9 cellular contexts compared by ENCODE assay signal in the genomic region with DNA sequence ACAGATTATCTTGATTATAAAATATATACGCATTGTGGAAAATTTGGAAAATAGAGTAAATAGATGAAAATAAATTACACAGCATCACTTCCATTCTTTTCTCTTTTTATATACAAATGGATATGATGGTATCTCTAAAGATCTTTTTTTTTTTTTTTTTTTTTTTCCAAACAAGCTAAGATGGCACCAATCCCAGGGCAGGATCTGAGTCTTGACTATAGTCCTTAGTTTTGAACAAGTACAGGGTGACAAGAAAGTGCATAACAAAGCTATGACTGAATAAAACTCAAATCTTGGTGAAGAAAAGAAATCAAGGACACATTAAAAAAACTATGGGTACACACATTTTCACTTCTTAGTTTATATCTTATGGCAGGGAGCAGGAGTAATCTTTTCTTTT. TPM values are rescaled to one million over a fixed set of nuclear protein-coding genes. Genes with fewer than 3 reads are reported as not detected.
DNase-seq lines count a peak whose midpoint lies in the region; ATAC-seq and TF ChIP-seq lines count a peak whose summit lies in the region.
"Had no signal": no experiment of that assay in that cellular context is flagged by ENCODE, and none has a peak within 500 bp of the region (broad histone marks: within the 10 kb centered on the region; RNA-seq: fewer than 3 reads in every experiment).

No MANE protein-coding gene starts in this region.

- DNase-seq in CD4-positive, CD25-positive, alpha-beta regulatory T cell = no peak
- no peak for DNase-seq in mammary epithelial cell
- no peak for DNase-seq in osteoblast (ENCODE audit: insufficient read length, low spot score, missing footprints)
- no peak for DNase-seq in DMS153 (lab: John Stamatoyannopoulos, UW)
- DNase-seq in HEK293T (ENCODE audit: extremely low spot score) = no peak
- no peak for DNase-seq in NCI-H526 (lab: John Stamatoyannopoulos, UW)
- DNase-seq: effector memory CD4-positive, alpha-beta T cell had no signal

- H2AFZ ChIP-seq in OCI-LY3 (ENCODE audit: low read depth, low read length) = no peak overlapping the region
- no peak overlapping the region for H2AFZ ChIP-seq in mammary epithelial cell (ENCODE audit: low read depth, low read length)
- no peak overlapping the region for H2AFZ ChIP-seq in osteoblast (ENCODE audit: low read length)

- H3K4me2 ChIP-seq in OCI-LY3 (ENCODE audit: low read length) = peak overlapping the region; percentile 94
- H3K4me2 ChIP-seq in mammary epithelial cell (ENCODE audit: insufficient read depth, low read depth, low read length) = peak overlapping the region; percentile 91
- peak overlapping the region; percentile 71 for H3K4me2 ChIP-seq in osteoblast (ENCODE audit: insufficient read depth, low read length)

- intact Hi-C loops in mammary epithelial cell (cut with micrococcal nuclease) = no loop called here

- dilution Hi-C loops in mammary epithelial cell (cut with HindIII; ENCODE audit: low sequenced_read_pairs) = no loop called here

- no peak overlapping the region for H3K27ac ChIP-seq in CD4-positive, CD25-positive, alpha-beta regulatory T cell (ENCODE audit: insufficient read depth, low read length, poor library complexity, severe bottlenecking)
- peak overlapping the region; percentile 96 for H3K27ac ChIP-seq in OCI-LY3 (ENCODE audit: low read length)
- H3K27ac ChIP-seq in mammary epithelial cell (ENCODE audit: insufficient read depth, low read depth, low read length) = peak overlapping the region; percentile 84
- peak overlapping the region; percentile 78 for H3K27ac ChIP-seq in osteoblast (ENCODE audit: low read depth, low read length)

- H3K9me3 Mint-ChIP-seq in CD4-positive, CD25-positive, alpha-beta regulatory T cell = peaks cover 0 to 2% (median 0%) of the 10 kb centered on the region in 7 donors

- H4K20me1 ChIP-seq in OCI-LY3 (ENCODE audit: insufficient read depth, low read length) (no peaks in the 10 kb centered on the region), mammary epithelial cell (ENCODE audit: insufficient read depth, low read length) (no peaks in the 10 kb centered on the region), osteoblast (ENCODE audit: insufficient read depth, low read length) (no peaks in the 10 kb centered on the region)

- H3K27ac Mint-ChIP-seq in CD4-positive, CD25-positive, alpha-beta regulatory T cell = peak overlapping the region in 2 of 3 donors; percentile 32 to 38

- H3K27me3 ChIP-seq in CD4-positive, CD25-positive, alpha-beta regulatory T cell (ENCODE audit: control insufficient read depth, insufficient read depth, low read length) = no peaks in the 10 kb centered on the region
- H3K27me3 ChIP-seq in OCI-LY3 (ENCODE audit: low read depth, low read length) (no peaks in the 10 kb centered on the region), mammary epithelial cell (ENCODE audit: insufficient read depth, low read length) (no peaks in the 10 kb centered on the region), osteoblast (ENCODE audit: insufficient read depth, low read length) (no peaks in the 10 kb centered on the region)

- POLR2A ChIA-PET in HEK293T (lab: Yijun Ruan, JAX) = no interaction called here

- H3K36me3 ChIP-seq in CD4-positive, CD25-positive, alpha-beta regulatory T cell (ENCODE audit: control insufficient read depth, insufficient read depth, low read length) = no peaks in the 10 kb centered on the region
- H3K36me3 ChIP-seq in OCI-LY3 (replicated peaks; ENCODE audit: low read depth, low read length) (peaks cover 15% of the 10 kb centered on the region), mammary epithelial cell (ENCODE audit: insufficient read depth, low read length) (peaks cover 4% of the 10 kb centered on the region), osteoblast (ENCODE audit: insufficient read depth, low read length) (no peaks in the 10 kb centered on the region)

- BruUV-seq in mammary epithelial cell (replicated peaks; lab: Mats Ljungman, UMichigan) = no TSS peak

- WGBS in mammary epithelial cell (ENCODE audit: low coverage, missing lambda C conversion rate) = 100% methylated on average over 1 of the region's 1 CpG

- TF ChIP-seq CTCF in OCI-LY3 (IDR thresholded peaks at IDR 0.05; ENCODE audit: low read depth, low read length) = no peak
- no peak for TF ChIP-seq CTCF in mammary epithelial cell (conservative IDR thresholded peaks at IDR 0.05 in 1 of 2, IDR thresholded peaks at IDR 0.05 in 1 of 2; ENCODE audit: extremely low read depth in 1 of 2, insufficient read depth in 1 of 2, low read depth in 1 of 2, low read length in 2 of 2)
- TF ChIP-seq CTCF in osteoblast (IDR thresholded peaks at IDR 0.05; ENCODE audit: extremely low read depth, low read depth, low read length) = no peak

- in situ Hi-C loops in mammary epithelial cell (cut with MboI; ENCODE audit: low sequenced_read_pairs in 2 of 2) = no loop called here

- peaks cover 34% of the 10 kb centered on the region for H3K79me2 ChIP-seq in OCI-LY3 (ENCODE audit: low read length)
- peaks cover 75% of the 10 kb centered on the region for H3K79me2 ChIP-seq in mammary epithelial cell (ENCODE audit: insufficient read depth, low read length)
- peaks cover 43% of the 10 kb centered on the region for H3K79me2 ChIP-seq in osteoblast (ENCODE audit: insufficient read depth, low read length)

- H3K36me3 Mint-ChIP-seq in CD4-positive, CD25-positive, alpha-beta regulatory T cell = peaks cover 11% of the 10 kb centered on the region

- no peaks in the 10 kb centered on the region for H3K27me3 Mint-ChIP-seq in CD4-positive, CD25-positive, alpha-beta regulatory T cell

- no peak overlapping the region for H3K4me3 ChIP-seq in CD4-positive, CD25-positive, alpha-beta regulatory T cell (ENCODE audit: low read depth, low read length)
- H3K4me3 ChIP-seq in OCI-LY3 (ENCODE audit: low read length) (peak overlapping the region; percentile 44; the same call in 1 of the 2 replicates), mammary epithelial cell (replicated peaks in 1 of 3; ENCODE audit: insufficient read depth in 1 of 3, low read depth in 2 of 3, low read length in 3 of 3) (no peak overlapping the region), osteoblast (ENCODE audit: insufficient read depth, low read length) (no peak overlapping the region)

- H3K9me3 ChIP-seq in CD4-positive, CD25-positive, alpha-beta regulatory T cell (ENCODE audit: control insufficient read depth in 2 of 2, low read length in 2 of 2) = peaks cover 3 to 4% of the 10 kb centered on the region in 2 experiments
- H3K9me3 ChIP-seq in OCI-LY3 (ENCODE audit: insufficient read depth, low read length) = peaks cover 5% of the 10 kb centered on the region; the same call in 1 of the 2 replicates
- H3K9me3 ChIP-seq in mammary epithelial cell (replicated peaks; ENCODE audit: insufficient read depth, low read length) = peaks cover 4% of the 10 kb centered on the region
- no peaks in the 10 kb centered on the region for H3K9me3 ChIP-seq in osteoblast (ENCODE audit: low read depth, low read length)

- peaks cover 18% of the 10 kb centered on the region for H3K4me1 ChIP-seq in CD4-positive, CD25-positive, alpha-beta regulatory T cell (ENCODE audit: control insufficient read depth, insufficient read depth, low read length, poor library complexity, severe bottlenecking)
- H3K4me1 ChIP-seq in OCI-LY3 (ENCODE audit: low read length) (peaks cover 75% of the 10 kb centered on the region), mammary epithelial cell (ENCODE audit: insufficient read depth, low read length) (peaks cover 49% of the 10 kb centered on the region), osteoblast (ENCODE audit: insufficient read depth, low read length) (peaks cover 47% of the 10 kb centered on the region)

- peak overlapping the region; percentile 77; the same call in 1 of the 2 replicates for H3K9ac ChIP-seq in OCI-LY3 (ENCODE audit: low read length)
- no peak overlapping the region for H3K9ac ChIP-seq in mammary epithelial cell (ENCODE audit: insufficient read depth, low read length)

- H3K4me1 Mint-ChIP-seq in CD4-positive, CD25-positive, alpha-beta regulatory T cell = peaks cover 24 to 44% (median 29%) of the 10 kb centered on the region in 4 donors

- CTCF ChIA-PET in mammary epithelial cell (lab: Charles Lee; ENCODE audit: low non-redundant PET) (interaction anchor here (0.6 kb wide), 1 partner anchor 1657 kb away, joined by 4 read pairs; no protein-coding TSS in a partner anchor), HEK293T (lab: Yijun Ruan, JAX) (interaction anchor here (0.6 kb wide), 1 partner anchor 1795 kb away, joined by 4 read pairs; no protein-coding TSS in a partner anchor)

- no peak for ATAC-seq in CD4-positive, CD25-positive, alpha-beta regulatory T cell (ENCODE audit: low read depth in 2 of 2)
- ATAC-seq in HG03097 (IDR thresholded peaks at IDR 0.05; ENCODE audit: low FRiP score, unreplicated experiment) = no peak

- H3K4me3 Mint-ChIP-seq in CD4-positive, CD25-positive, alpha-beta regulatory T cell = no peak overlapping the region

TF ChIP-seq in HEK293T, 16 proteins besides CTCF, POLR2A, EP300 and RAD21 (continues in another document):
- TF ChIP-seq ARNT (IDR thresholded peaks at IDR 0.05) = no peak
- no peak for TF ChIP-seq ELF4 (IDR thresholded peaks at IDR 0.05)
- TF ChIP-seq BHLHE40 (IDR thresholded peaks at IDR 0.05; ENCODE audit: borderline replicate concordance) = no peak
- TF ChIP-seq, protein P1, sequence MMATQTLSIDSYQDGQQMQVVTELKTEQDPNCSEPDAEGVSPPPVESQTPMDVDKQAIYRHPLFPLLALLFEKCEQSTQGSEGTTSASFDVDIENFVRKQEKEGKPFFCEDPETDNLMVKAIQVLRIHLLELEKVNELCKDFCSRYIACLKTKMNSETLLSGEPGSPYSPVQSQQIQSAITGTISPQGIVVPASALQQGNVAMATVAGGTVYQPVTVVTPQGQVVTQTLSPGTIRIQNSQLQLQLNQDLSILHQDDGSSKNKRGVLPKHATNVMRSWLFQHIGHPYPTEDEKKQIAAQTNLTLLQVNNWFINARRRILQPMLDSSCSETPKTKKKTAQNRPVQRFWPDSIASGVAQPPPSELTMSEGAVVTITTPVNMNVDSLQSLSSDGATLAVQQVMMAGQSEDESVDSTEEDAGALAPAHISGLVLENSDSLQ (IDR thresholded peaks at IDR 0.05) = no peak
- no peak for TF ChIP-seq TARDBP (IDR thresholded peaks at IDR 0.05)
- no peak for TF ChIP-seq CTBP1 (IDR thresholded peaks at IDR 0.05; ENCODE audit: borderline replicate concordance)
- no peak for TF ChIP-seq NFRKB (IDR thresholded peaks at IDR 0.05)
- no peak for TF ChIP-seq L3MBTL2 (conservative IDR thresholded peaks at IDR 0.05)
- no peak for TF ChIP-seq LEF1 (IDR thresholded peaks at IDR 0.05; ENCODE audit: borderline replicate concordance)
- no peak for TF ChIP-seq ZNF384 (IDR thresholded peaks at IDR 0.05)
- no peak for TF ChIP-seq FOXM1 (IDR thresholded peaks at IDR 0.05; ENCODE audit: borderline replicate concordance)
- no peak for TF ChIP-seq FOXK2 (IDR thresholded peaks at IDR 0.05)
- TF ChIP-seq SP1 (IDR thresholded peaks at IDR 0.05) = no peak
- no peak for TF ChIP-seq HDGF (IDR thresholded peaks at IDR 0.05; ENCODE audit: borderline replicate concordance)
- TF ChIP-seq SUZ12 (IDR thresholded peaks at IDR 0.05) = no peak

RNA-seq across cellular contexts. Expression of a gene that starts 42.6 kb away (rescaled TPM):
- 80.6 TPM for total RNA-seq in CD4-positive, CD25-positive, alpha-beta regulatory T cell
- polyA plus RNA-seq in CD4-positive, CD25-positive, alpha-beta regulatory T cell = 10 to 100 TPM; 17.5 to 34.0 (median 18.0) TPM
- total RNA-seq in mammary epithelial cell = 10 to 100 TPM; 16.5 to 29.9 TPM
- polyA plus RNA-seq in mammary epithelial cell = 9.2 TPM
- polyA minus RNA-seq in mammary epithelial cell = 3.3 TPM
- total RNA-seq in osteoblast = 17.1 and 17.4 TPM in 2 replicates
